Comparison of ENCODE assay signal across 1 cellular context in genomic region chr6:160081398-160081797, GRCh38.
TF ChIP-seq lines count a peak whose summit lies in the region.

No MANE protein-coding gene starts in this region.

TF ChIP-seq in GM12878, 131 proteins besides CTCF, POLR2A, EP300 and RAD21:
- TF ChIP-seq CBX3 (IDR thresholded peaks at IDR 0.05; ENCODE audit: borderline replicate concordance, low read depth) (no peak), EGR1 (IDR thresholded peaks at IDR 0.05; ENCODE audit: borderline replicate concordance in 1 of 2, low read depth in 2 of 2, low read length in 2 of 2) (no peak), ZNF592 (IDR thresholded peaks at IDR 0.05) (no peak), NKRF (conservative IDR thresholded peaks at IDR 0.05) (no peak), MAX (IDR thresholded peaks at IDR 0.05; ENCODE audit: low read depth, low read length) (no peak), ZBTB4 (CRISPR knock-in tag; IDR thresholded peaks at IDR 0.05) (no peak)
